ENCODE assay signal across 8 cellular contexts in the genomic region with DNA sequence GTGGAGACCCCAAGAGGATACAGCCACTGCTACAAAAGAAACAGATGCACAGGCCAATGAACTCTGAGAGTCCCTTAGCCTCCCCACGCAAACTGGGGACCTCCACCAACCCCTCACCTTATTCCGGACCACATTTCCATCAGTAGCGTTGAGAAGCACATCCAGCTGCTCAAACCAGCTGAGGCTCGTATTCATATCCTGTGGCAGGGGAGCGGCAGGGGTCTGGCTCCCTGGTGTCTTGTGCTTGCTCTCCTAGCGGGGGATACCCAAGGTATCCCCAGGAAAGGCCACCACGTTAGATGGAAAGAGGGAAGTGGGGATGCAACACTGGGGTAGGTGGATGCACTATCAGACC. TPM values are rescaled to one million over a fixed set of nuclear protein-coding genes. Genes with fewer than 3 reads are reported as not detected.
DNase-seq lines count a peak whose midpoint lies in the region; ATAC-seq and TF ChIP-seq lines count a peak whose summit lies in the region.

No MANE protein-coding gene starts in this region.

- H3K9me3 ChIP-seq in muscle layer of colon (ENCODE audit: low read length): no peaks in the 10 kb centered on the region

- peak overlapping the region; percentile 90 for H3K4me3 Mint-ChIP-seq in central memory CD8-positive, alpha-beta T cell

- H3K4me3 ChIP-seq in Jurkat, Clone E6-1 (ENCODE audit: low read length): peak overlapping the region; percentile 94
- peak overlapping the region; percentile 55 to 67 for H3K4me3 ChIP-seq in muscle layer of colon (ENCODE audit: low read depth in 1 of 2, low read length in 2 of 2)

- H3K27me3 Mint-ChIP-seq in central memory CD8-positive, alpha-beta T cell: no peaks in the 10 kb centered on the region

- DNase-seq in DMS79 treated with DMSO at 0.1 percent for 48 hours (lab: John Stamatoyannopoulos, UW) (peak; percentile 31), DMS79 (lab: John Stamatoyannopoulos, UW) (no peak), ecto neural progenitor cell (ENCODE audit: low spot score) (no peak), GM10248 (ENCODE audit: extremely low spot score) (no peak), AG08396 (ENCODE audit: low spot score) (no peak)
- no peak for DNase-seq in Jurkat, Clone E6-1 (ENCODE audit: low read depth, low spot score)
- DNase-seq in central memory CD8-positive, alpha-beta T cell (ENCODE audit: low spot score in 2 of 2): no peak

- H3K27ac ChIP-seq in muscle layer of colon (ENCODE audit: low read depth, low read length): peak overlapping the region; percentile 62

- H3K36me3 Mint-ChIP-seq in central memory CD8-positive, alpha-beta T cell (ENCODE audit: insufficient read depth): peaks cover 9% of the 10 kb centered on the region

- POLR2A ChIA-PET in GM10248 (lab: Yijun Ruan, JAX): interaction anchor here (0.6 to 4.2 kb wide), 8 partner anchors 9 to 380 kb away, joined by 3 to 34 read pairs (median 5); a partner anchor contains a TSS

- CTCF ChIA-PET in GM10248 (lab: Yijun Ruan, JAX): interaction anchor here (0.8 to 6.3 kb wide), 12 partner anchors 8 to 488 kb away, joined by 3 to 62 read pairs (median 4); a partner anchor contains a TSS

- H3K27me3 ChIP-seq in muscle layer of colon (ENCODE audit: control insufficient read depth in 1 of 2, insufficient read depth in 2 of 2, low read length in 2 of 2): no peaks in the 10 kb centered on the region

- H3K4me1 Mint-ChIP-seq in central memory CD8-positive, alpha-beta T cell: peaks cover 28% of the 10 kb centered on the region

- no peak for ATAC-seq in central memory CD8-positive, alpha-beta T cell (replicated peaks; ENCODE audit: extremely low read depth, poor library complexity, severe bottlenecking)

- peak overlapping the region; percentile 90 for H3K27ac Mint-ChIP-seq in central memory CD8-positive, alpha-beta T cell (ENCODE audit: low read depth)

- H3K36me3 ChIP-seq in muscle layer of colon (ENCODE audit: insufficient read depth, low read length): no peaks in the 10 kb centered on the region

- H3K9me3 Mint-ChIP-seq in central memory CD8-positive, alpha-beta T cell: no peaks in the 10 kb centered on the region

- peak overlapping the region; percentile 44 for H3K9ac ChIP-seq in muscle layer of colon (ENCODE audit: low read length)

- no peak for TF ChIP-seq CTCF in GM10248 (IDR thresholded peaks at IDR 0.05; ENCODE audit: control extremely low read depth, extremely low read depth, low read depth, missing control alignments)

- peaks cover 9% of the 10 kb centered on the region for H3K4me1 ChIP-seq in muscle layer of colon (ENCODE audit: insufficient read depth, low read length)

RNA-seq across cellular contexts. Expression of a gene that starts 0.5 kb away (rescaled TPM):
- 3.9 TPM for polyA plus RNA-seq in Jurkat, Clone E6-1 (2012; ENCODE audit: insufficient read depth, insufficient read length)

RNA-seq across cellular contexts. Expression of a gene that starts 0.7 kb away (rescaled TPM):
- 14.6 TPM for polyA plus RNA-seq in Jurkat, Clone E6-1 (2012; ENCODE audit: insufficient read depth, insufficient read length)

RNA-seq across cellular contexts. Expression of a gene that starts 8.4 kb away (rescaled TPM):
- 5.0 TPM for polyA plus RNA-seq in Jurkat, Clone E6-1 (2012; ENCODE audit: insufficient read depth, insufficient read length)

RNA-seq across cellular contexts. Expression of a gene that starts 22.3 kb away (rescaled TPM):
- 1,051 TPM for polyA plus RNA-seq in Jurkat, Clone E6-1 (2012; ENCODE audit: insufficient read depth, insufficient read length)

RNA-seq across cellular contexts. Expression of a gene that starts 51.2 kb away (rescaled TPM):
- 214 TPM for polyA plus RNA-seq in Jurkat, Clone E6-1 (2012; ENCODE audit: insufficient read depth, insufficient read length)
